In the genomic region with DNA sequence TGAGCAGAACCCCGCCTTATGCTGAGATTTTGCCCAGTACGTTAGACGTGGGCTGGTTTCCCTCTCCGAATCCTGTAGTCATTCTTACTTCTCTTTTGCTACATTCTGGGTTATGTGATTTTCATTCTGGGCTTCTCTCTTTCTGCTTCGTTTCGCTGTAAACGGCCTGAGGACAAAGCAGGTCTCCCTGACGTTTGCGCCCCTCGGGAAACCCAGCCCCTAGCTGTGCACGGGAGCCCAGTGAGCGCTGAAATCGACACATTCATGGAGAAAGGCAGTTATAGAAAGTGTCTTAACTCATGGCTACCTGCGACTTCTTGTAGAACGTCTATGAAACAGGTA, we compare ENCODE assay signal across 1 cellular context.
TF ChIP-seq lines count a peak whose summit lies in the region.

No MANE protein-coding gene starts in this region.

TF ChIP-seq in neural cell, 6 proteins besides CTCF, POLR2A, EP300 and RAD21 (continued from another document):
- TF ChIP-seq, protein P1, sequence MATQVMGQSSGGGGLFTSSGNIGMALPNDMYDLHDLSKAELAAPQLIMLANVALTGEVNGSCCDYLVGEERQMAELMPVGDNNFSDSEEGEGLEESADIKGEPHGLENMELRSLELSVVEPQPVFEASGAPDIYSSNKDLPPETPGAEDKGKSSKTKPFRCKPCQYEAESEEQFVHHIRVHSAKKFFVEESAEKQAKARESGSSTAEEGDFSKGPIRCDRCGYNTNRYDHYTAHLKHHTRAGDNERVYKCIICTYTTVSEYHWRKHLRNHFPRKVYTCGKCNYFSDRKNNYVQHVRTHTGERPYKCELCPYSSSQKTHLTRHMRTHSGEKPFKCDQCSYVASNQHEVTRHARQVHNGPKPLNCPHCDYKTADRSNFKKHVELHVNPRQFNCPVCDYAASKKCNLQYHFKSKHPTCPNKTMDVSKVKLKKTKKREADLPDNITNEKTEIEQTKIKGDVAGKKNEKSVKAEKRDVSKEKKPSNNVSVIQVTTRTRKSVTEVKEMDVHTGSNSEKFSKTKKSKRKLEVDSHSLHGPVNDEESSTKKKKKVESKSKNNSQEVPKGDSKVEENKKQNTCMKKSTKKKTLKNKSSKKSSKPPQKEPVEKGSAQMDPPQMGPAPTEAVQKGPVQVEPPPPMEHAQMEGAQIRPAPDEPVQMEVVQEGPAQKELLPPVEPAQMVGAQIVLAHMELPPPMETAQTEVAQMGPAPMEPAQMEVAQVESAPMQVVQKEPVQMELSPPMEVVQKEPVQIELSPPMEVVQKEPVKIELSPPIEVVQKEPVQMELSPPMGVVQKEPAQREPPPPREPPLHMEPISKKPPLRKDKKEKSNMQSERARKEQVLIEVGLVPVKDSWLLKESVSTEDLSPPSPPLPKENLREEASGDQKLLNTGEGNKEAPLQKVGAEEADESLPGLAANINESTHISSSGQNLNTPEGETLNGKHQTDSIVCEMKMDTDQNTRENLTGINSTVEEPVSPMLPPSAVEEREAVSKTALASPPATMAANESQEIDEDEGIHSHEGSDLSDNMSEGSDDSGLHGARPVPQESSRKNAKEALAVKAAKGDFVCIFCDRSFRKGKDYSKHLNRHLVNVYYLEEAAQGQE (IDR thresholded peaks at IDR 0.05; ENCODE audit: borderline replicate concordance) = no peak
TF ChIP-seq in neural cell: peak in this region for 0.
